In genomic region chr2:231786917-231787292, GRCh38 we compare ENCODE assay signal across 8 cellular contexts. TPM values are rescaled to one million over a fixed set of nuclear protein-coding genes. Genes with fewer than 3 reads are reported as not detected.
DNase-seq lines count a peak whose midpoint lies in the region; ATAC-seq and TF ChIP-seq lines count a peak whose summit lies in the region.

No MANE protein-coding gene starts in this region.

- no peaks in the 10 kb centered on the region for H3K9me3 Mint-ChIP-seq in activated CD8-positive, alpha-beta memory T cell treated with anti-CD3 and anti-CD28 coated beads, Interleukin-2, amount 10 ng/mL, durations not matched to agents 7 days and 5 days (ENCODE audit: low read depth)

- H3K9me3 ChIP-seq in adipocyte (ENCODE audit: control insufficient read depth, low read length) (no peaks in the 10 kb centered on the region), right lobe of liver (no peaks in the 10 kb centered on the region), thyroid gland (no peaks in the 10 kb centered on the region)

- CTCF ChIA-PET in activated CD8-positive, alpha-beta memory T cell treated with anti-CD3 and anti-CD28 coated beads, Interleukin-2, amount 10 ng/mL, durations not matched to agents 7 days and 5 days (lab: Charles Lee): interaction anchor here (0.9 to 2.2 kb wide), 6 partner anchors 10 to 109 kb away, joined by 3 to 12 read pairs (median 5); no protein-coding TSS in a partner anchor

- intact Hi-C loops in right lobe of liver (cut with DNase I) (loop anchor here in 1 of 2 donors (10.0 kb wide), 1 partner anchor 72 kb away; no protein-coding TSS in a partner anchor), thyroid gland (cut with DNase I) (no loop called here)

- DNase-seq in activated CD8-positive, alpha-beta memory T cell treated with anti-CD3 and anti-CD28 coated beads, Interleukin-2, amount 10 ng/mL, durations not matched to agents 7 days and 5 days: no peak
- no peak for DNase-seq in activated CD8-positive, alpha-beta memory T cell treated with anti-CD3 and anti-CD28 coated beads for 24 hours
- peak; percentile 7 for DNase-seq in adipocyte (ENCODE audit: low read depth)
- no peak for DNase-seq in right lobe of liver
- DNase-seq in thyroid gland: no peak
- no peak for DNase-seq in NCI-H524 treated with DMSO at 0.1 percent for 48 hours (lab: John Stamatoyannopoulos, UW)

- H3K27me3 ChIP-seq in adipocyte (replicated peaks; ENCODE audit: control insufficient read depth, insufficient read depth, low read length) (no peaks in the 10 kb centered on the region), right lobe of liver (no peaks in the 10 kb centered on the region), thyroid gland (no peaks in the 10 kb centered on the region)

- TF ChIP-seq CTCF in right lobe of liver (IDR thresholded peaks at IDR 0.05) (no peak), thyroid gland (IDR thresholded peaks at IDR 0.05) (no peak)

- no peak for ATAC-seq in activated CD8-positive, alpha-beta memory T cell treated with anti-CD3 and anti-CD28 coated beads, Interleukin-2, amount 10 ng/mL, durations not matched to agents 7 days and 5 days
- ATAC-seq in right lobe of liver: no peak
- ATAC-seq in HG03354 (IDR thresholded peaks at IDR 0.05; ENCODE audit: poor library complexity, severe bottlenecking, unreplicated experiment): no peak
- no peak for ATAC-seq in GM19324 (IDR thresholded peaks at IDR 0.05; ENCODE audit: low FRiP score, unreplicated experiment)

- H3K9ac ChIP-seq in adipocyte (ENCODE audit: low read length): peak overlapping the region; percentile 87

- H3K36me3 ChIP-seq in adipocyte (ENCODE audit: control insufficient read depth, insufficient read depth, low read length, severe bottlenecking) (peaks cover 20% of the 10 kb centered on the region), right lobe of liver (peaks cover 0 to 14% (median 2%) of the 10 kb centered on the region in 4 donors), thyroid gland (peaks cover 3 to 5% of the 10 kb centered on the region in 2 donors)

- peak overlapping the region in 1 of 3 donors; percentile 61 for H3K27ac ChIP-seq in right lobe of liver
- peak overlapping the region in 1 of 3 donors; percentile 52 for H3K27ac ChIP-seq in thyroid gland

- peaks cover 33% of the 10 kb centered on the region for H3K4me1 ChIP-seq in adipocyte (ENCODE audit: control insufficient read depth, insufficient read depth, low read length)
- H3K4me1 ChIP-seq in right lobe of liver: peaks cover 0 to 28% (median 12%) of the 10 kb centered on the region in 4 donors
- H3K4me1 ChIP-seq in thyroid gland: peaks cover 24 to 36% of the 10 kb centered on the region in 2 donors

- peak overlapping the region; percentile 92 for H3K4me3 Mint-ChIP-seq in activated CD8-positive, alpha-beta memory T cell treated with anti-CD3 and anti-CD28 coated beads, Interleukin-2, amount 10 ng/mL, durations not matched to agents 7 days and 5 days

- peak overlapping the region; percentile 83 for H3K27ac Mint-ChIP-seq in activated CD8-positive, alpha-beta memory T cell treated with anti-CD3 and anti-CD28 coated beads, Interleukin-2, amount 10 ng/mL, durations not matched to agents 7 days and 5 days

- peaks cover 55% of the 10 kb centered on the region for H3K4me1 Mint-ChIP-seq in activated CD8-positive, alpha-beta memory T cell treated with anti-CD3 and anti-CD28 coated beads, Interleukin-2, amount 10 ng/mL, durations not matched to agents 7 days and 5 days

- WGBS in right lobe of liver (ENCODE audit: insufficient coverage, low coverage, low lambda C conversion rate, missing lambda C conversion rate): 8% methylated on average over 11 of the region's 11 CpGs
- 9 to 10% methylated on average over 11 of the region's 11 CpGs for WGBS in thyroid gland, 2 donors

- H3K4me3 ChIP-seq in adipocyte (ENCODE audit: low read length) (peak overlapping the region; percentile 92), right lobe of liver (peak overlapping the region; percentile 87 to 99 (median 99)), thyroid gland (replicated peaks in 1 of 3) (peak overlapping the region; percentile 75 to 79 (median 77))

- peaks cover 6% of the 10 kb centered on the region for H3K36me3 Mint-ChIP-seq in activated CD8-positive, alpha-beta memory T cell treated with anti-CD3 and anti-CD28 coated beads, Interleukin-2, amount 10 ng/mL, durations not matched to agents 7 days and 5 days

- TF ChIP-seq POLR2A in right lobe of liver (IDR thresholded peaks at IDR 0.05): no peak
- no peak for TF ChIP-seq POLR2A in thyroid gland (IDR thresholded peaks at IDR 0.05)

- no peaks in the 10 kb centered on the region for H3K27me3 Mint-ChIP-seq in activated CD8-positive, alpha-beta memory T cell treated with anti-CD3 and anti-CD28 coated beads, Interleukin-2, amount 10 ng/mL, durations not matched to agents 7 days and 5 days

RNA-seq across cellular contexts. Expression of gene COPS7B, which starts 0.7 kb away (rescaled TPM):
- total RNA-seq in activated CD8-positive, alpha-beta memory T cell treated with anti-CD3 and anti-CD28 coated beads, Interleukin-2, amount 10 ng/mL, durations not matched to agents 7 days and 5 days: 10 to 100 TPM; 47.3 to 54.4 TPM
- total RNA-seq in right lobe of liver (10 to 100 TPM in 5 of 6 experiments, 1 to 10 TPM in 1; 8.9 to 21.4 (median 12.7) TPM), thyroid gland (10 to 100 TPM; 28.8 to 45.1 (median 37.1) TPM)

RNA-seq across cellular contexts. Expression of gene PDE6D, which starts 5.8 kb away (rescaled TPM):
- 10 to 100 TPM; 37.5 to 41.7 TPM for total RNA-seq in activated CD8-positive, alpha-beta memory T cell treated with anti-CD3 and anti-CD28 coated beads, Interleukin-2, amount 10 ng/mL, durations not matched to agents 7 days and 5 days
- 10 to 100 TPM in 1 of 6 experiments, 1 to 10 TPM in 5; 7.1 to 10.4 (median 8.3) TPM for total RNA-seq in right lobe of liver
- total RNA-seq in thyroid gland: 10 to 100 TPM; 19.8 to 46.1 (median 28.5) TPM
